ENCODE assay signal across 1 cellular context in the genomic region with DNA sequence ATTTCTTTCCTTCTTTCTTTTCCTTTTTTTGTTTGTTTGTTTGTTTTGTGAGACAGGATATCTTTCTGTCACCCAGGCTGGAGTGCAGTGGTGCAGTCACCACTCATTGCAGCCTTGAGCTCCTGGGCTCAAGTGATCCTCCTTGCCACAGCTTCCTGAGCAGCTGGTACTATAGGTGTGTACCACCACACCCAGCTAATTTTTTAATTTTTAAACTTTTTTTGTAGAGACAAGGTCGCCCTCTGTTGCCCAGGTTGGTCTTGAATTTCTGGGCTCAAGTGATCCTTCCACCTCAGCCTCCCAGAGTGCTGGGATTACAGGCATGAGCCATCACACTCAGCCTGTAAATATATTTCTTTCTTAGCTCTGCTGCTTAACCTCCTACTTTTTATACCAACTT.
TF ChIP-seq lines count a peak whose summit lies in the region.

No MANE protein-coding gene starts in this region.

TF ChIP-seq in A549, 52 proteins besides CTCF, POLR2A, EP300 and RAD21 (continued from another document):
- TF ChIP-seq, protein P1, sequence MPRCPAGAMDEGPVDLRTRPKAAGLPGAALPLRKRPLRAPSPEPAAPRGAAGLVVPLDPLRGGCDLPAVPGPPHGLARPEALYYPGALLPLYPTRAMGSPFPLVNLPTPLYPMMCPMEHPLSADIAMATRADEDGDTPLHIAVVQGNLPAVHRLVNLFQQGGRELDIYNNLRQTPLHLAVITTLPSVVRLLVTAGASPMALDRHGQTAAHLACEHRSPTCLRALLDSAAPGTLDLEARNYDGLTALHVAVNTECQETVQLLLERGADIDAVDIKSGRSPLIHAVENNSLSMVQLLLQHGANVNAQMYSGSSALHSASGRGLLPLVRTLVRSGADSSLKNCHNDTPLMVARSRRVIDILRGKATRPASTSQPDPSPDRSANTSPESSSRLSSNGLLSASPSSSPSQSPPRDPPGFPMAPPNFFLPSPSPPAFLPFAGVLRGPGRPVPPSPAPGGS (IDR thresholded peaks at IDR 0.05) = no peak
